8 cellular contexts compared by ENCODE assay signal in the genomic region with DNA sequence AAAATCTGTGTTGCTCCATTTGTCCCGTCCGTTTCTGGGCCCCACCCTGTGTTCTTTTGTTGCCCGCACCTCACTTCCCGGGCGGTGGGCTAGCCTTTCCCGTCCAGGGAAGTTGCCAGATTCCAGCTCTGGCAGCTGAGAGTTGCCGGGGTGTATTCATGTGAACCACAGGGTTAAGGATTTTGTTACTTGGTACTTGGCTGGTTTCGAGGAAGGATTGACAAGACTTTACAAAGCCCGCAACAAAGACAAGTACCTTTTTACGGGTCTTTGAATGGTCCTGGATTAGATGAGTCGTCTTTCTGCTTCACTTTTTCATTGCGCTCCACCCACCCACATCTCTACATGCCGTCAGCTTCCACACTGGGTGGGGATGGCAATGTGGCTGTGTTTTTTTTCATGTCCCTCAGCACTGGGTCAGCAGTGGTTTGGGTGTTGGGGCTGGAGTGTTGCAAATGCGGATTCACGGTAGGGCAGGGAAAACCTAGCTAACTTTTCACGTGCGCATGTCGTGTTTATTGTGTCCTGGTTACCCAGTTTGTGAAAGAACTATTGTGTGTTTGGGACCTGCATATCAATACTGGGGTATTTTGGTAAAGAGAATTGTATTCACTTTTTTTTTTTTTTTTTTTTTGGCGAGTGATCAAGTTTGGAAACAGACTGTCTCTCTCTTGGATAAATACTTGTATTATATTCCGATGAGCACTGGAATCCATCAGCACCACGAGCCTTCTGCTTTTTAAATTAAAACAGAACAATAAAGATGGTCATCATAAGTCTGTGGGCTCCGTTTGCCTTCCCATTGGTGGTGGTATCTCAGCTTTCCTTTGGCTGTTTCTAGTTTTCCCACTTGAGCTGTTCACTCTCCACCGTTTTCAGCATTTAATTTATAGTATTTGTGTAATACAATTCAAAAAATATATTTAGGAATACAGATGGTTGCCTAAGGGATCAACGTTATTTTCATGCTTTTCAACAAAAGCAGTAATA. TPM values are rescaled to one million over a fixed set of nuclear protein-coding genes. Genes with fewer than 3 reads are reported as not detected.
DNase-seq lines count a peak whose midpoint lies in the region; ATAC-seq and TF ChIP-seq lines count a peak whose summit lies in the region.

No MANE protein-coding gene starts in this region.

- H3K18ac ChIP-seq in mesenchymal stem cell (ENCODE audit: low read depth in 1 of 2, low read length in 2 of 2), result peak overlapping the region in 1 of 2 experiments; percentile 38

- no peak overlapping the region for H2BK12ac ChIP-seq in mesenchymal stem cell (ENCODE audit: low read length in 2 of 2)

- peak overlapping the region; percentile 98 for H3K27ac Mint-ChIP-seq in stimulated activated naive B cell treated with anti-CD40 and anti-IgM and Interleukin-4, amounts not matched to agents 10 μg/mL and 1 μg/mL and 100 μg/mL, for 72 hours

- peaks cover 7 to 15% of the 10 kb centered on the region in 2 donors for H3K36me3 Mint-ChIP-seq in stimulated activated naive B cell treated with anti-CD40 and anti-IgM and Interleukin-4, amounts not matched to agents 10 μg/mL and 1 μg/mL and 100 μg/mL, for 72 hours

- H3K27me3 Mint-ChIP-seq in stimulated activated naive B cell treated with anti-CD40 and anti-IgM and Interleukin-4, amounts not matched to agents 10 μg/mL and 1 μg/mL and 100 μg/mL, for 72 hours, result no peaks in the 10 kb centered on the region

- H3K9ac ChIP-seq in mesenchymal stem cell (ENCODE audit: low read length), result peak overlapping the region; percentile 93

- no peaks in the 10 kb centered on the region for H3K9me2 ChIP-seq in DOHH2 (replicated peaks; ENCODE audit: control insufficient read depth, low read length)

- TF ChIP-seq CTCF in DOHH2 (IDR thresholded peaks at IDR 0.05; ENCODE audit: low read depth, low read length, poor library complexity, severe bottlenecking), result no peak

- H3K9me3 ChIP-seq in DOHH2 (ENCODE audit: control insufficient read depth, insufficient read depth, low read length) (no peaks in the 10 kb centered on the region), mesenchymal stem cell (ENCODE audit: control insufficient read depth, low read length) (no peaks in the 10 kb centered on the region)

- H4K91ac ChIP-seq in mesenchymal stem cell (ENCODE audit: low read length), result peak overlapping the region; percentile 20

- H3K79me2 ChIP-seq in DOHH2 (ENCODE audit: control insufficient read depth, low read length), result peaks cover 15% of the 10 kb centered on the region

- H2BK120ac ChIP-seq in mesenchymal stem cell (ENCODE audit: low read depth, low read length), result peak overlapping the region; percentile 23

- peak overlapping the region in 1 of 2 experiments; percentile 36 for H3K23ac ChIP-seq in mesenchymal stem cell (ENCODE audit: low read length in 2 of 2)

- H3K9me3 Mint-ChIP-seq in stimulated activated naive B cell treated with anti-CD40 and anti-IgM and Interleukin-4, amounts not matched to agents 10 μg/mL and 1 μg/mL and 100 μg/mL, for 72 hours, result peaks cover 0 to 4% of the 10 kb centered on the region in 2 donors

- peaks cover 10% of the 10 kb centered on the region for H3K79me1 ChIP-seq in mesenchymal stem cell (replicated peaks; ENCODE audit: low read length, poor library complexity, severe bottlenecking)

- 63% methylated on average over 20 of the region's 24 CpGs for WGBS in mesenchymal stem cell

- H2BK5ac ChIP-seq in mesenchymal stem cell (ENCODE audit: low read depth, low read length, poor library complexity, severe bottlenecking), result no peak overlapping the region

- peak overlapping the region; percentile 56 for H3K27ac ChIP-seq in DOHH2 (ENCODE audit: low read depth, low read length)
- peak overlapping the region; percentile 48 for H3K27ac ChIP-seq in mesenchymal stem cell (ENCODE audit: low read length, poor library complexity, severe bottlenecking)

- H3K14ac ChIP-seq in mesenchymal stem cell (ENCODE audit: low read length in 2 of 2), result no peak overlapping the region

- peaks cover 56% of the 10 kb centered on the region for H3K4me1 ChIP-seq in DOHH2 (ENCODE audit: control insufficient read depth, low read length)
- peaks cover 5% of the 10 kb centered on the region for H3K4me1 ChIP-seq in mesenchymal stem cell (ENCODE audit: control insufficient read depth, insufficient read depth, low read depth, low read length)

- H3K27me3 ChIP-seq in DOHH2 (ENCODE audit: control insufficient read depth, low read length), result peaks cover 10% of the 10 kb centered on the region
- H3K27me3 ChIP-seq in mesenchymal stem cell (ENCODE audit: control insufficient read depth in 1 of 2, insufficient read depth in 1 of 2, low read length in 2 of 2), result peaks cover 0 to 8% of the 10 kb centered on the region in 2 experiments

- no peak overlapping the region for H2AK5ac ChIP-seq in mesenchymal stem cell (ENCODE audit: low read length, severe bottlenecking)

- no peak overlapping the region for H2BK15ac ChIP-seq in mesenchymal stem cell (ENCODE audit: low read depth, poor library complexity, severe bottlenecking)

- H3F3A ChIP-seq in DOHH2 (ENCODE audit: control insufficient read depth, insufficient read depth), result no peaks in the 10 kb centered on the region

- ATAC-seq in stimulated activated naive B cell treated with anti-CD40 and anti-IgM and Interleukin-4, amounts not matched to agents 10 μg/mL and 1 μg/mL and 100 μg/mL, for 72 hours (replicated peaks), result no peak
- ATAC-seq in HG02759 (IDR thresholded peaks at IDR 0.05; ENCODE audit: unreplicated experiment), result no peak

- H3K4me3 ChIP-seq in DOHH2 (ENCODE audit: low read length) (peak overlapping the region; percentile 87), mesenchymal stem cell (ENCODE audit: insufficient read depth in 1 of 2, low read depth in 1 of 2, low read length in 2 of 2) (peak overlapping the region; percentile 83 to 86)

- H3K36me3 ChIP-seq in DOHH2 (ENCODE audit: control insufficient read depth, low read length) (no peaks in the 10 kb centered on the region), mesenchymal stem cell (ENCODE audit: control insufficient read depth in 1 of 2, insufficient read depth in 2 of 2, low read depth in 1 of 2, low read length in 2 of 2) (no peaks in the 10 kb centered on the region)

- peak overlapping the region; percentile 70 for H4K8ac ChIP-seq in mesenchymal stem cell (ENCODE audit: low read length)

- peak; percentile 27; the same call in 1 of the 2 replicates for TF ChIP-seq POLR2A in Raji (IDR thresholded peaks at IDR 0.05; ENCODE audit: insufficient read depth, low read depth, low read length)

- H3K4me3 Mint-ChIP-seq in stimulated activated naive B cell treated with anti-CD40 and anti-IgM and Interleukin-4, amounts not matched to agents 10 μg/mL and 1 μg/mL and 100 μg/mL, for 72 hours, result peak overlapping the region; percentile 92 to 94

- H3K4me1 Mint-ChIP-seq in stimulated activated naive B cell treated with anti-CD40 and anti-IgM and Interleukin-4, amounts not matched to agents 10 μg/mL and 1 μg/mL and 100 μg/mL, for 72 hours, result peaks cover 41 to 53% of the 10 kb centered on the region in 2 donors

- H4K20me1 ChIP-seq in DOHH2 (ENCODE audit: control insufficient read depth, insufficient read depth, low read depth, low read length), result no peaks in the 10 kb centered on the region

- H2AFZ ChIP-seq in mesenchymal stem cell (ENCODE audit: low read depth, low read length), result peak overlapping the region; percentile 1

- peak overlapping the region; percentile 20 to 63 for H3K4ac ChIP-seq in mesenchymal stem cell (ENCODE audit: low read depth in 1 of 2, low read length in 2 of 2)

- peak; percentile 8 for DNase-seq in central memory CD4-positive, alpha-beta T cell
- DNase-seq in mesenchymal stem cell, result peak; percentile 58
- DNase-seq in stimulated activated naive B cell treated with anti-CD40 and anti-IgM and Interleukin-4, amounts not matched to agents 10 μg/mL and 1 μg/mL and 100 μg/mL, for 72 hours, result no peak
- DNase-seq in NCI-H1417 treated with DMSO at 0.1 percent for 48 hours (lab: John Stamatoyannopoulos, UW), result no peak
- DNase-seq in D341Med (ENCODE audit: low spot score), result no peak

- H3K4me2 ChIP-seq in DOHH2 (ENCODE audit: low read length), result peak overlapping the region; percentile 96
- peak overlapping the region; percentile 67 for H3K4me2 ChIP-seq in mesenchymal stem cell (ENCODE audit: low read length, poor library complexity, severe bottlenecking)

RNA-seq across cellular contexts. Expression of gene DUSP22, which starts 1.2 kb away (rescaled TPM):
- 27.0 TPM for polyA plus RNA-seq in mesenchymal stem cell (2013, experiment 1 of 2)
- polyA plus RNA-seq in mesenchymal stem cell (2013, experiment 2 of 2), result 27.3 TPM

Comparison
In these comparisons a context has a peak if more than half of its experiments do, and no peak if none do; other contexts are left out.
1. DNase-seq: peak in central memory CD4-positive, alpha-beta T cell (single experiment) and mesenchymal stem cell (single experiment); none in stimulated activated naive B cell treated with anti-CD40 and anti-IgM and Interleukin-4, amounts not matched to agents 10 μg/mL and 1 μg/mL and 100 μg/mL, for 72 hours (single experiment), NCI-H1417 treated with DMSO at 0.1 percent for 48 hours (single experiment) and D341Med (single experiment).